ENCODE assay signal across 8 cellular contexts in genomic region chr2:25252291-25253152, GRCh38.
A peak's percentile ranks its signal among the peaks of the same experiment; 100 is the strongest.
DNase-seq lines count a peak whose midpoint lies in the region; ATAC-seq lines count a peak whose summit lies in the region.

No MANE protein-coding gene starts in this region.

- no peaks in the 10 kb centered on the region for H3K27me3 Mint-ChIP-seq in activated naive CD8-positive, alpha-beta T cell

- intact Hi-C loops in left ventricle myocardium superior (cut with micrococcal nuclease), result no loop called here

- peak; percentile 39 for ATAC-seq in HG03342 (IDR thresholded peaks at IDR 0.05; ENCODE audit: unreplicated experiment)
- peak; percentile 70 for ATAC-seq in left ventricle myocardium superior
- no peak for ATAC-seq in GM18873 (IDR thresholded peaks at IDR 0.05; ENCODE audit: low FRiP score, unreplicated experiment)

- H3K4me1 Mint-ChIP-seq in activated naive CD8-positive, alpha-beta T cell (ENCODE audit: low read depth), result peaks cover 52% of the 10 kb centered on the region

- DNase-seq in Daoy (ENCODE audit: low read depth) (peak; percentile 81), OCI-M1 (lab: John Stamatoyannopoulos, UW) (peak; percentile 77), left ventricle myocardium superior (peak; percentile 82), renal cortical epithelial cell (ENCODE audit: low read depth) (peak; percentile 18), mesenteric fat pad (ENCODE audit: low spot score) (no peak)

- peak overlapping the region; percentile 78 for H3K4me3 Mint-ChIP-seq in activated naive CD8-positive, alpha-beta T cell

- peak overlapping the region; percentile 89 for H3K27ac Mint-ChIP-seq in activated naive CD8-positive, alpha-beta T cell

- no peaks in the 10 kb centered on the region for H3K9me3 Mint-ChIP-seq in activated naive CD8-positive, alpha-beta T cell (ENCODE audit: low read depth)

- H3K36me3 Mint-ChIP-seq in activated naive CD8-positive, alpha-beta T cell, result peaks cover 13% of the 10 kb centered on the region
